16 cellular contexts compared by ENCODE assay signal in genomic region chr2:219174801-219175200, GRCh38. TPM values are rescaled to one million over a fixed set of nuclear protein-coding genes. Genes with fewer than 3 reads are reported as not detected.
DNase-seq lines count a peak whose midpoint lies in the region; ATAC-seq and TF ChIP-seq lines count a peak whose summit lies in the region.
"Had no signal": no experiment of that assay in that cellular context is flagged by ENCODE, and none has a peak within 500 bp of the region (broad histone marks: within the 10 kb centered on the region; RNA-seq: fewer than 3 reads in every experiment).

No MANE protein-coding gene starts in this region.

- peaks cover 49% of the 10 kb centered on the region for H3K4me1 Mint-ChIP-seq in activated CD4-positive, alpha-beta T cell treated with anti-CD3 and anti-CD28 coated beads, Interleukin-2, amount 10 ng/mL, durations not matched to agents 7 days and 5 days
- peaks cover 40% of the 10 kb centered on the region for H3K4me1 Mint-ChIP-seq in T-helper 17 cell

- H3K4me1 ChIP-seq in sigmoid colon, result peaks cover 2 to 46% (median 40%) of the 10 kb centered on the region in 4 donors
- peaks cover 11 to 52% (median 43%) of the 10 kb centered on the region in 9 donors for H3K4me1 ChIP-seq in heart right ventricle
- peaks cover 32% of the 10 kb centered on the region for H3K4me1 ChIP-seq in body of pancreas

- no peaks in the 10 kb centered on the region for H3K27me3 Mint-ChIP-seq in activated CD4-positive, alpha-beta T cell treated with anti-CD3 and anti-CD28 coated beads, Interleukin-2, amount 10 ng/mL, durations not matched to agents 7 days and 5 days
- H3K27me3 Mint-ChIP-seq in T-helper 17 cell, result no peaks in the 10 kb centered on the region
- H3K27me3 Mint-ChIP-seq: progenitor cell of endocrine pancreas had no signal

- CTCF ChIA-PET in activated CD4-positive, alpha-beta T cell treated with anti-CD3 and anti-CD28 coated beads, Interleukin-2, amount 10 ng/mL, durations not matched to agents 7 days and 5 days (lab: Charles Lee), result interaction anchor here (0.8 to 6.7 kb wide), 8 partner anchors 15 to 125 kb away, joined by 3 to 37 read pairs (median 4); partner anchors contain the start of gene NHEJ1

- H3K27ac Mint-ChIP-seq in activated CD4-positive, alpha-beta T cell treated with anti-CD3 and anti-CD28 coated beads, Interleukin-2, amount 10 ng/mL, durations not matched to agents 7 days and 5 days, result peak overlapping the region; percentile 26
- H3K27ac Mint-ChIP-seq in T-helper 17 cell, result peak overlapping the region; percentile 91
- H3K27ac Mint-ChIP-seq: progenitor cell of endocrine pancreas had no signal

- peaks cover 0 to 39% (median 22%) of the 10 kb centered on the region in 4 donors for H3K36me3 ChIP-seq in sigmoid colon
- H3K36me3 ChIP-seq in heart right ventricle, result peaks cover 0 to 46% (median 33%) of the 10 kb centered on the region in 9 donors
- H3K36me3 ChIP-seq in body of pancreas (replicated peaks in 1 of 2; ENCODE audit: insufficient read depth in 1 of 2, low read depth in 2 of 2), result peaks cover 0 to 11% of the 10 kb centered on the region in 2 donors

- no peak for DNase-seq in activated CD4-positive, alpha-beta T cell treated with anti-CD3 and anti-CD28 coated beads, Interleukin-2, amount 10 ng/mL, durations not matched to agents 7 days and 5 days
- no peak for DNase-seq in activated CD4-positive, alpha-beta T cell treated with anti-CD3 and anti-CD28 coated beads, Interleukin-2, amount 50 U/mL, for 48 hours
- DNase-seq in T-helper 17 cell (no peak), glomerular visceral epithelial cell (ENCODE audit: extremely low spot score) (peak; percentile 66), sigmoid colon (peak; percentile 55), heart right ventricle (no peak), body of pancreas (no peak), AG08396 (ENCODE audit: low spot score) (no peak)
- DNase-seq: activated CD4-positive, alpha-beta T cell treated with anti-CD3 and anti-CD28 coated beads, Interleukin-2, amount 50 U/mL, for 4 hours; NCI-H1417 treated with DMSO at 0.1 percent for 48 hours; NK-92 treated with Interleukin-12 subunit alpha and Interleukin-12 subunit beta, amount 100 ng/mL, for 24 hours; stimulated activated CD4-positive, alpha-beta T cell treated with anti-CD3 and anti-CD28 coated beads, Interleukin-12 subunit alpha, Interleukin-12 subunit beta, amount 100 ng/mL, for 4 hours; substantia nigra had no signal

- no peak overlapping the region for H3K4me3 ChIP-seq in sigmoid colon
- H3K4me3 ChIP-seq in heart right ventricle, result no peak overlapping the region
- H3K4me3 ChIP-seq in body of pancreas, result no peak overlapping the region
- H3K4me3 ChIP-seq: A549 had no signal

- TF ChIP-seq CTCF in sigmoid colon (IDR thresholded peaks at IDR 0.05) (no peak), heart right ventricle (IDR thresholded peaks at IDR 0.05) (no peak), body of pancreas (IDR thresholded peaks at IDR 0.05) (no peak)

- H3K27me3 ChIP-seq in sigmoid colon, result no peaks in the 10 kb centered on the region
- H3K27me3 ChIP-seq in heart right ventricle, result no peaks in the 10 kb centered on the region
- H3K27me3 ChIP-seq in body of pancreas, result no peaks in the 10 kb centered on the region

- 87 to 89% methylated on average over 7 of the region's 7 CpGs for WGBS in sigmoid colon, 2 donors
- 83 to 87% methylated on average over 7 of the region's 7 CpGs for WGBS in heart right ventricle, 2 donors
- 78 to 84% methylated on average over 7 of the region's 7 CpGs for WGBS in body of pancreas, 2 donors

- peak overlapping the region; percentile 87 for H3K4me3 Mint-ChIP-seq in activated CD4-positive, alpha-beta T cell treated with anti-CD3 and anti-CD28 coated beads, Interleukin-2, amount 10 ng/mL, durations not matched to agents 7 days and 5 days
- peak overlapping the region; percentile 93 for H3K4me3 Mint-ChIP-seq in T-helper 17 cell

- no peaks in the 10 kb centered on the region for H3K9me3 Mint-ChIP-seq in activated CD4-positive, alpha-beta T cell treated with anti-CD3 and anti-CD28 coated beads, Interleukin-2, amount 10 ng/mL, durations not matched to agents 7 days and 5 days

- no peak for ATAC-seq in T-helper 17 cell
- ATAC-seq in heart right ventricle, result no peak
- ATAC-seq in body of pancreas, result no peak
- ATAC-seq: A549, Right ventricle myocardium inferior had no signal

- no peak for TF ChIP-seq EP300 in sigmoid colon (IDR thresholded peaks at IDR 0.05)

- H3K36me3 Mint-ChIP-seq in activated CD4-positive, alpha-beta T cell treated with anti-CD3 and anti-CD28 coated beads, Interleukin-2, amount 10 ng/mL, durations not matched to agents 7 days and 5 days (ENCODE audit: low read depth), result peaks cover 43% of the 10 kb centered on the region
- H3K36me3 Mint-ChIP-seq in T-helper 17 cell (ENCODE audit: low read depth), result peaks cover 7% of the 10 kb centered on the region

- no peak for TF ChIP-seq POLR2A in sigmoid colon (IDR thresholded peaks at IDR 0.05)
- no peak for TF ChIP-seq POLR2A in body of pancreas (IDR thresholded peaks at IDR 0.05)

- intact Hi-C loops in sigmoid colon (cut with DNase I) (loop anchor here (5.0 kb wide), 2 partner anchors 122 to 212 kb away; partner anchors contain the start of gene DNPEP), heart right ventricle (cut with DNase I) (loop anchor here in 6 of 10 donors (5.0 to 10.0 kb wide), 6 partner anchors 32 to 212 kb away; partner anchors contain the start of genes DNPEP (in 4 of the 6), ABCB6 (in 2 of the 6) and ZFAND2B (in 1 of the 6)), body of pancreas (cut with DNase I) (loop anchor here (5.0 to 10.0 kb wide), 2 partner anchors 50 to 112 kb away; partner anchors contain the start of genes ANKZF1 and ATG9A)

- no peaks in the 10 kb centered on the region for H3K9me3 ChIP-seq in T-helper 17 cell (ENCODE audit: control insufficient read depth, low read length, poor library complexity, severe bottlenecking)
- no peaks in the 10 kb centered on the region for H3K9me3 ChIP-seq in sigmoid colon
- H3K9me3 ChIP-seq in heart right ventricle, result no peaks in the 10 kb centered on the region
- H3K9me3 ChIP-seq in body of pancreas, result no peaks in the 10 kb centered on the region
- H3K9me3 ChIP-seq: A549 had no signal

- POLR2A ChIA-PET in activated CD4-positive, alpha-beta T cell treated with anti-CD3 and anti-CD28 coated beads, Interleukin-2, amount 10 ng/mL, durations not matched to agents 7 days and 5 days (lab: Charles Lee), result no interaction called here

- H3K27ac ChIP-seq in sigmoid colon (no peak overlapping the region), heart right ventricle (no peak overlapping the region), body of pancreas (no peak overlapping the region)

RNA-seq across cellular contexts. Expression of gene CNPPD1, which starts 1.9 kb away (rescaled TPM):
- total RNA-seq in activated CD4-positive, alpha-beta T cell treated with anti-CD3 and anti-CD28 coated beads, Interleukin-2, amount 10 ng/mL, durations not matched to agents 7 days and 5 days, result 10 to 100 TPM; 79.6 to 79.8 TPM
- total RNA-seq in T-helper 17 cell (10 to 100 TPM; 50.8 to 58.1 TPM), sigmoid colon (10 to 100 TPM; 24.1 to 38.5 (median 34.1) TPM), heart right ventricle (10 to 100 TPM; 52.5 to 80.6 (median 63.6) TPM), body of pancreas (10 to 100 TPM; 25.7 to 27.4 TPM)
- polyA plus RNA-seq in sigmoid colon (10 to 100 TPM; 53.5 to 79.5 (median 59.4) TPM), heart right ventricle (10 to 100 TPM; 35.5 to 84.7 TPM)

RNA-seq across cellular contexts. Expression of gene RETREG2, which starts 3.3 kb away (rescaled TPM):
- total RNA-seq in activated CD4-positive, alpha-beta T cell treated with anti-CD3 and anti-CD28 coated beads, Interleukin-2, amount 10 ng/mL, durations not matched to agents 7 days and 5 days, result 100 to 1,000 TPM in 1 of 2 experiments, 10 to 100 TPM in 1; 95.1 to 102 TPM
- total RNA-seq in T-helper 17 cell (10 to 100 TPM; 78.4 to 81.4 TPM), sigmoid colon (10 to 100 TPM; 37.3 to 48.2 (median 43.2) TPM), heart right ventricle (10 to 100 TPM; 24.1 to 47.3 (median 30.6) TPM), body of pancreas (10 to 100 TPM; 41.9 to 43.6 TPM)
- polyA plus RNA-seq in sigmoid colon (10 to 100 TPM; 36.6 to 81.3 (median 43.5) TPM), heart right ventricle (10 to 100 TPM; 11.3 to 39.0 TPM)

RNA-seq across cellular contexts. Expression of gene SLC23A3, which starts 5.0 kb away (rescaled TPM):
- total RNA-seq in activated CD4-positive, alpha-beta T cell treated with anti-CD3 and anti-CD28 coated beads, Interleukin-2, amount 10 ng/mL, durations not matched to agents 7 days and 5 days, result 1 to 10 TPM; 2.3 to 2.8 TPM
- 1 to 10 TPM in 1 of 2 donors, under 1 TPM in 1; 0.65 to 1.0 TPM for total RNA-seq in T-helper 17 cell
- 1 to 10 TPM in 1 of 4 donors, under 1 TPM in 3; 0.14 to 3.9 (median 0.67) TPM for total RNA-seq in sigmoid colon
- polyA plus RNA-seq in sigmoid colon, result 1 to 10 TPM in 2 of 3 donors, under 1 TPM in 1; 0.60 to 6.5 (median 1.6) TPM
- total RNA-seq in heart right ventricle, result 1 to 10 TPM in 2 of 10 donors, under 1 TPM in 8; 0.30 to 2.1 (median 0.47) TPM
- 1 to 10 TPM in 1 of 2 donors, under 1 TPM in 1; 0.28 to 1.8 TPM for polyA plus RNA-seq in heart right ventricle
- 1 to 10 TPM; 3.1 to 8.2 TPM for total RNA-seq in body of pancreas

RNA-seq across cellular contexts. Expression of gene NHEJ1, which starts 14.2 kb away (rescaled TPM):
- total RNA-seq in activated CD4-positive, alpha-beta T cell treated with anti-CD3 and anti-CD28 coated beads, Interleukin-2, amount 10 ng/mL, durations not matched to agents 7 days and 5 days, result 10 to 100 TPM; 18.1 to 20.3 TPM
- total RNA-seq in T-helper 17 cell (10 to 100 TPM; 11.8 to 15.2 TPM), sigmoid colon (10 to 100 TPM; 15.1 to 22.5 (median 18.4) TPM), heart right ventricle (10 to 100 TPM in 1 of 10 donors, 1 to 10 TPM in 9; 4.7 to 12.0 (median 7.1) TPM), body of pancreas (1 to 10 TPM; 8.9 to 9.3 TPM)
- polyA plus RNA-seq in sigmoid colon (10 to 100 TPM; 23.6 to 60.1 (median 50.2) TPM), heart right ventricle (1 to 10 TPM; 3.8 to 9.6 TPM)

RNA-seq across cellular contexts. Expression of gene ZFAND2B, which starts 31.8 kb away (rescaled TPM):
- total RNA-seq in activated CD4-positive, alpha-beta T cell treated with anti-CD3 and anti-CD28 coated beads, Interleukin-2, amount 10 ng/mL, durations not matched to agents 7 days and 5 days, result 10 to 100 TPM; 49.1 to 60.2 TPM
- 10 to 100 TPM; 65.3 to 71.1 TPM for total RNA-seq in T-helper 17 cell
- total RNA-seq in sigmoid colon, result 10 to 100 TPM; 26.9 to 55.8 (median 45.6) TPM
- 100 to 1,000 TPM in 1 of 3 donors, 10 to 100 TPM in 2; 52.4 to 103 (median 95.5) TPM for polyA plus RNA-seq in sigmoid colon
- 10 to 100 TPM; 11.5 to 19.2 (median 16.4) TPM for total RNA-seq in heart right ventricle
- 10 to 100 TPM; 22.1 to 40.8 TPM for polyA plus RNA-seq in heart right ventricle
- total RNA-seq in body of pancreas, result 10 to 100 TPM; 36.9 to 43.3 TPM

Comparison
In these comparisons a context has a peak if more than half of its experiments do, and no peak if none do; other contexts are left out.
1. DNase-seq: peak in glomerular visceral epithelial cell (single experiment) and sigmoid colon (single experiment); none in activated CD4-positive, alpha-beta T cell treated with anti-CD3 and anti-CD28 coated beads, Interleukin-2, amount 10 ng/mL, durations not matched to agents 7 days and 5 days (single experiment), activated CD4-positive, alpha-beta T cell treated with anti-CD3 and anti-CD28 coated beads, Interleukin-2, amount 50 U/mL, for 48 hours (0 of 2), T-helper 17 cell (0 of 3), heart right ventricle (0 of 2), body of pancreas (0 of 4) and AG08396 (single experiment).